In the genomic region with DNA sequence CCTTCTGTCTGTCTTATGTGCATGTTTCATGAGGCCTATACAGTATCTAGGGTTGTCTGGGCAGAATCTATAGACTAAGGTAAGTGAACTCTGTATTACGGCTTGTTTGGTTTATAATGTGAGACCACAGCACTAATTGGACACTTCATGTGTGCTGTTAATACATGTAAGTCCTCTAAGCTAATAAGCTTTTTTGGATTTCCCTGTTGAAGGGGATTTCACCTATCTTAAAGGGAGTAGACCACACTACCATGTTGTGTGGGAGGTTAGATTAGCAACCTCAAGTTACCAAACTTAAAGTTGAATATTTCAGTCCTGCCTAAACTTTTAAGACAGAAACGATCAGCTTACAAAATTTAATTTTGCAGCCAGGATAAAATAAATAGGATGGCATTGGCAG, we compare ENCODE assay signal across 22 cellular contexts.
"Had no signal": no experiment of that assay in that cellular context is flagged by ENCODE, and none has a peak within 500 bp of the region (broad histone marks: within the 10 kb centered on the region; RNA-seq: fewer than 3 reads in every experiment).

No MANE protein-coding gene starts in this region.

- DNase-seq: activated CD4-positive, alpha-beta memory T cell treated with anti-CD3 and anti-CD28 coated beads for 36 hours; activated CD4-positive, alpha-beta T cell treated with anti-CD3 and anti-CD28 coated beads for 36 hours; activated naive CD4-positive, alpha-beta T cell; activated naive CD8-positive, alpha-beta T cell treated with anti-CD3 and anti-CD28 coated beads for 36 hours; amniotic stem cell; effector CD8-positive, alpha-beta T cell; heart left ventricle; kidney; left ventricle myocardium inferior; mammary epithelial cell; midbrain; nucleus accumbens; stimulated activated CD4-positive, alpha-beta T cell treated with anti-CD3 and anti-CD28 coated beads, Interleukin-4, amount 100 ng/mL, for 1 hour; upper lobe of right lung had no signal

- H3K27ac Mint-ChIP-seq: activated CD4-positive, alpha-beta memory T cell treated with anti-CD3 and anti-CD28 coated beads for 36 hours; activated CD4-positive, alpha-beta T cell treated with anti-CD3 and anti-CD28 coated beads for 36 hours; activated naive CD8-positive, alpha-beta T cell treated with anti-CD3 and anti-CD28 coated beads for 36 hours; activated T-helper 17 cell treated with anti-CD3 and anti-CD28 coated beads, Interleukin-2, amount 50 U/mL, for 72 hours; nephron; stimulated activated effector memory CD8-positive, alpha-beta T cell treated with anti-CD3 and anti-CD28 coated beads, Interleukin-12 subunit alpha, Interleukin-12 subunit beta, amount 100 ng/mL, for 72 hours had no signal

- H3K4me3 ChIP-seq: esophagus muscularis mucosa, gastroesophageal sphincter, heart left ventricle, left ventricle myocardium inferior, smooth muscle cell, thoracic aorta, upper lobe of right lung had no signal

- H3K36me3 ChIP-seq: esophagus muscularis mucosa, gastroesophageal sphincter, heart left ventricle, left ventricle myocardium inferior, thoracic aorta, upper lobe of right lung had no signal

- H3K4me1 Mint-ChIP-seq: activated CD4-positive, alpha-beta T cell treated with anti-CD3 and anti-CD28 coated beads for 36 hours; activated naive CD8-positive, alpha-beta T cell treated with anti-CD3 and anti-CD28 coated beads for 36 hours; activated T-helper 17 cell treated with anti-CD3 and anti-CD28 coated beads, Interleukin-2, amount 50 U/mL, for 72 hours; nephron; stimulated activated effector memory CD8-positive, alpha-beta T cell treated with anti-CD3 and anti-CD28 coated beads, Interleukin-12 subunit alpha, Interleukin-12 subunit beta, amount 100 ng/mL, for 72 hours had no signal

- H3K4me3 Mint-ChIP-seq: activated CD4-positive, alpha-beta memory T cell treated with anti-CD3 and anti-CD28 coated beads for 36 hours; activated CD4-positive, alpha-beta T cell treated with anti-CD3 and anti-CD28 coated beads for 36 hours; activated naive CD8-positive, alpha-beta T cell treated with anti-CD3 and anti-CD28 coated beads for 36 hours; activated T-helper 17 cell treated with anti-CD3 and anti-CD28 coated beads, Interleukin-2, amount 50 U/mL, for 72 hours; nephron; stimulated activated effector memory CD8-positive, alpha-beta T cell treated with anti-CD3 and anti-CD28 coated beads, Interleukin-12 subunit alpha, Interleukin-12 subunit beta, amount 100 ng/mL, for 72 hours had no signal

- H3K36me3 Mint-ChIP-seq: activated CD4-positive, alpha-beta memory T cell treated with anti-CD3 and anti-CD28 coated beads for 36 hours; activated naive CD8-positive, alpha-beta T cell treated with anti-CD3 and anti-CD28 coated beads for 36 hours; stimulated activated effector memory CD8-positive, alpha-beta T cell treated with anti-CD3 and anti-CD28 coated beads, Interleukin-12 subunit alpha, Interleukin-12 subunit beta, amount 100 ng/mL, for 72 hours had no signal

- H3K4me1 ChIP-seq: esophagus muscularis mucosa, gastroesophageal sphincter, heart left ventricle, left ventricle myocardium inferior, upper lobe of right lung had no signal

- ATAC-seq: activated CD4-positive, alpha-beta T cell treated with anti-CD3 and anti-CD28 coated beads for 36 hours; activated T-helper 17 cell treated with anti-CD3 and anti-CD28 coated beads, Interleukin-2, amount 50 U/mL, for 72 hours; gastroesophageal sphincter; heart left ventricle; sciatic nerve; stimulated activated effector memory CD8-positive, alpha-beta T cell treated with anti-CD3 and anti-CD28 coated beads, Interleukin-12 subunit alpha, Interleukin-12 subunit beta, amount 100 ng/mL, for 72 hours; upper lobe of right lung had no signal

- H3K27me3 ChIP-seq: esophagus muscularis mucosa, gastroesophageal sphincter, heart left ventricle, upper lobe of right lung had no signal

- H3K9me3 ChIP-seq: esophagus muscularis mucosa, gastroesophageal sphincter, heart left ventricle, left ventricle myocardium inferior, thoracic aorta, upper lobe of right lung had no signal

- H3K9me3 Mint-ChIP-seq: activated CD4-positive, alpha-beta memory T cell treated with anti-CD3 and anti-CD28 coated beads for 36 hours; activated naive CD8-positive, alpha-beta T cell treated with anti-CD3 and anti-CD28 coated beads for 36 hours; activated T-helper 17 cell treated with anti-CD3 and anti-CD28 coated beads, Interleukin-2, amount 50 U/mL, for 72 hours; nephron; stimulated activated effector memory CD8-positive, alpha-beta T cell treated with anti-CD3 and anti-CD28 coated beads, Interleukin-12 subunit alpha, Interleukin-12 subunit beta, amount 100 ng/mL, for 72 hours had no signal

- H3K27me3 Mint-ChIP-seq: activated CD4-positive, alpha-beta memory T cell treated with anti-CD3 and anti-CD28 coated beads for 36 hours; activated CD4-positive, alpha-beta T cell treated with anti-CD3 and anti-CD28 coated beads for 36 hours; activated naive CD8-positive, alpha-beta T cell treated with anti-CD3 and anti-CD28 coated beads for 36 hours; activated T-helper 17 cell treated with anti-CD3 and anti-CD28 coated beads, Interleukin-2, amount 50 U/mL, for 72 hours had no signal

- H3K27ac ChIP-seq: esophagus muscularis mucosa, gastroesophageal sphincter, heart left ventricle, left ventricle myocardium inferior, thoracic aorta, upper lobe of right lung had no signal

- H3K4me2 ChIP-seq: smooth muscle cell had no signal
